ENCODE assay signal across 9 cellular contexts in genomic region chr20:62837790-62838458, GRCh38. TPM values are rescaled to one million over a fixed set of nuclear protein-coding genes. Genes with fewer than 3 reads are reported as not detected.
DNase-seq lines count a peak whose midpoint lies in the region; ATAC-seq and TF ChIP-seq lines count a peak whose summit lies in the region.
"Had no signal": no experiment of that assay in that cellular context is flagged by ENCODE, and none has a peak within 500 bp of the region (broad histone marks: within the 10 kb centered on the region; RNA-seq: fewer than 3 reads in every experiment).

No MANE protein-coding gene starts in this region.

- H3K4me1 ChIP-seq in heart left ventricle (peaks cover 0 to 10% (median 0%) of the 10 kb centered on the region in 12 donors), right atrium auricular region (no peaks in the 10 kb centered on the region)

- H3K27ac ChIP-seq in heart left ventricle (no peak overlapping the region), right atrium auricular region (no peak overlapping the region)

- intact Hi-C loops in heart left ventricle (cut with DNase I) = no loop called here
- intact Hi-C loops in dendritic cell treated with granulocyte-macrophage colony-stimulating factor and Interleukin-4, amounts not matched to agents 40 ng/mL and 50 ng/mL, for 4 days (cut with micrococcal nuclease) = no loop called here

- H3K36me3 ChIP-seq in heart left ventricle (no peaks in the 10 kb centered on the region), right atrium auricular region (no peaks in the 10 kb centered on the region)

- TF ChIP-seq POLR2A in heart left ventricle (IDR thresholded peaks at IDR 0.05) = no peak
- no peak for TF ChIP-seq POLR2A in NB4 (IDR thresholded peaks at IDR 0.05; ENCODE audit: extremely low read depth, insufficient read length)

- H3K4me3 Mint-ChIP-seq in dendritic cell treated with granulocyte-macrophage colony-stimulating factor and Interleukin-4, amounts not matched to agents 40 ng/mL and 50 ng/mL, for 4 days = no peak overlapping the region
- H3K4me3 Mint-ChIP-seq: CD4-positive, CD25-positive, alpha-beta regulatory T cell had no signal

- peak in 3 of 4 donors; percentile 31 to 84 (median 68) for ATAC-seq in heart left ventricle
- no peak for ATAC-seq in HG03342 (IDR thresholded peaks at IDR 0.05; ENCODE audit: unreplicated experiment)

- no peaks in the 10 kb centered on the region for H3K9me3 Mint-ChIP-seq in dendritic cell treated with granulocyte-macrophage colony-stimulating factor and Interleukin-4, amounts not matched to agents 40 ng/mL and 50 ng/mL, for 4 days
- H3K9me3 Mint-ChIP-seq: CD4-positive, CD25-positive, alpha-beta regulatory T cell had no signal

- peak overlapping the region; percentile 62 for H3K27ac Mint-ChIP-seq in dendritic cell treated with granulocyte-macrophage colony-stimulating factor and Interleukin-4, amounts not matched to agents 40 ng/mL and 50 ng/mL, for 4 days
- H3K27ac Mint-ChIP-seq: CD4-positive, CD25-positive, alpha-beta regulatory T cell had no signal

- WGBS in heart left ventricle, 4 donors = 79 to 82% (median 81%) methylated on average over 18 of the region's 18 CpGs

- TF ChIP-seq CTCF in heart left ventricle (IDR thresholded peaks at IDR 0.05) (no peak), right atrium auricular region (IDR thresholded peaks at IDR 0.05) (no peak), NB4 (IDR thresholded peaks at IDR 0.05; ENCODE audit: low read depth, low read length) (no peak)

- DNase-seq in heart left ventricle (peak in 3 of 5 donors; percentile 22 to 64 (median 49)), right atrium auricular region (ENCODE audit: low spot score) (no peak), NB4 (ENCODE audit: low read depth) (peak; percentile 78), GM19240 (ENCODE audit: insufficient read length, low spot score) (no peak)
- DNase-seq in activated CD8-positive, alpha-beta memory T cell treated with anti-CD3 and anti-CD28 coated beads, Interleukin-2, amount 50 U/mL, for 4 hours = no peak
- no peak for DNase-seq in activated T-cell treated with anti-CD3 and anti-CD28 coated beads, Interleukin-2, amount 50 U/mL, for 1 hour
- DNase-seq: CD4-positive, CD25-positive, alpha-beta regulatory T cell had no signal

- H3K4me3 ChIP-seq in heart left ventricle (no peak overlapping the region), right atrium auricular region (no peak overlapping the region), NB4 (ENCODE audit: low read depth, low read length) (no peak overlapping the region)

- H3K27me3 ChIP-seq in heart left ventricle = no peaks in the 10 kb centered on the region
- no peaks in the 10 kb centered on the region for H3K27me3 ChIP-seq in right atrium auricular region

- H3K9me3 ChIP-seq in heart left ventricle = no peaks in the 10 kb centered on the region
- H3K9me3 ChIP-seq in right atrium auricular region = no peaks in the 10 kb centered on the region

- no peaks in the 10 kb centered on the region for H3K27me3 Mint-ChIP-seq in dendritic cell treated with granulocyte-macrophage colony-stimulating factor and Interleukin-4, amounts not matched to agents 40 ng/mL and 50 ng/mL, for 4 days

- H3K4me1 Mint-ChIP-seq in dendritic cell treated with granulocyte-macrophage colony-stimulating factor and Interleukin-4, amounts not matched to agents 40 ng/mL and 50 ng/mL, for 4 days (ENCODE audit: low read depth) = peaks cover 25% of the 10 kb centered on the region

- H3K36me3 Mint-ChIP-seq in dendritic cell treated with granulocyte-macrophage colony-stimulating factor and Interleukin-4, amounts not matched to agents 40 ng/mL and 50 ng/mL, for 4 days (ENCODE audit: low read depth) = no peaks in the 10 kb centered on the region
- H3K36me3 Mint-ChIP-seq: CD4-positive, CD25-positive, alpha-beta regulatory T cell had no signal

RNA-seq across cellular contexts. Expression of gene COL9A3, which starts 21.1 kb away (rescaled TPM):
- total RNA-seq in heart left ventricle (1 to 10 TPM in 8 of 9 donors, under 1 TPM in 1; 0.67 to 6.0 (median 1.9) TPM), right atrium auricular region (1 to 10 TPM; 4.2 to 5.7 TPM)
- polyA plus RNA-seq in heart left ventricle = 1 to 10 TPM; 2.0 to 4.7 TPM
- total RNA-seq: CD4-positive, CD25-positive, alpha-beta regulatory T cell had no signal
- polyA plus RNA-seq: CD4-positive, CD25-positive, alpha-beta regulatory T cell had no signal

RNA-seq across cellular contexts. Expression of gene TCFL5, which starts 23.7 kb away (rescaled TPM):
- total RNA-seq in heart left ventricle (1 to 10 TPM; 4.5 to 8.2 (median 6.1) TPM), right atrium auricular region (1 to 10 TPM; 4.8 to 6.4 TPM)
- polyA plus RNA-seq in heart left ventricle = 1 to 10 TPM; 2.5 to 3.7 TPM

RNA-seq across cellular contexts. Expression of gene OGFR, which starts 33.3 kb away (rescaled TPM):
- total RNA-seq in heart left ventricle = 10 to 100 TPM; 14.9 to 46.9 (median 19.2) TPM
- polyA plus RNA-seq in heart left ventricle = 10 to 100 TPM; 23.6 to 25.3 TPM
- total RNA-seq in right atrium auricular region = 10 to 100 TPM; 17.3 to 31.2 TPM

RNA-seq across cellular contexts. Expression of gene MRGBP, which starts 41.7 kb away (rescaled TPM):
- total RNA-seq in heart left ventricle = 10 to 100 TPM in 1 of 9 donors, 1 to 10 TPM in 8; 7.2 to 10.5 (median 8.7) TPM
- polyA plus RNA-seq in heart left ventricle = 10 to 100 TPM in 1 of 2 donors, 1 to 10 TPM in 1; 7.1 to 10.2 TPM
- 10 to 100 TPM in 1 of 2 donors, 1 to 10 TPM in 1; 8.4 to 11.1 TPM for total RNA-seq in right atrium auricular region

Comparison
In these comparisons a context has a peak if more than half of its experiments do, and no peak if none do; other contexts are left out.
1. DNase-seq: peak in heart left ventricle (3 of 5) and NB4 (single experiment); none in right atrium auricular region (single experiment), activated CD8-positive, alpha-beta memory T cell treated with anti-CD3 and anti-CD28 coated beads, Interleukin-2, amount 50 U/mL, for 4 hours (single experiment), GM19240 (single experiment) and activated T-cell treated with anti-CD3 and anti-CD28 coated beads, Interleukin-2, amount 50 U/mL, for 1 hour (single experiment).